Comparison of ENCODE assay signal across 1 cellular context in the genomic region with DNA sequence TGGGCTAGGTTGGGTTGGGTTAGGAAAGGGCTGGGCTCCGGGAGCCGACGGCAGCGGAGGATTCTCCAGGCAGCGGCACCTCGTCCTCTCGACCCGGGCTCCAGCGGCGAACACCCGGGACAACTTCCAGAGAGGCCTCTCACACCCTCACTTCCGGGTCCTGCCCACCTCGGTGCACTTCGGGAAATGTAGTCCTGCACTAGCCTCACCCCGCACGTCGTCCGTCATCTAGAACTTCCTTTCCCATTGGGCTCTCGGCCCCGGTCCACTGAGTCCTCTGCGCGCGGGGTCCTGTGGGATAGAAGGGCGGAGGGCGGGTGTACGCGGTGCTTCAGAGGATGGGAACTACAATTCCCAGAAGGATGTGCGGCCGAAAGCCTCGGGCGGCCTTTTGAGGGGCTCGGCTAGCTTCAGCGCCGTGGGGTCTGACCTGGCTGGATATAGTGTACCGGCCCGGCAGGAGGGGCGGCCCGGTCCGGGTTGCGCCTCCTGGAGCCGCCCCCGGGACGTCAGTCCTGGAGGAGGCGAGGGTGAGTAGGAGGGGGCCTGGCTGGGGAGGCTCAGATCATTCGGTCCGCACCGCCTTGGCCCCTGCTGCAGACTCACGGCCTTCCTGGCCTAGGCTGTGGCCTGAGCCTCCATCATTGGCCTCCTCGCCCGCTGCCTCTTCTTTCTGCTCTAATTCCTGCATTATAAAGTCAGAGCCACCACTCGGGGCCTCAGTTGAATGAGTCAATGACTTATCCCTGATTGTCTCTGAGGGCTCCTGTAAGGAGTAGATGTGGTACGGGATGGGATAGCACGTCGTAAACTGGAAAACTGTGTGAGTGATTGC.
TF ChIP-seq lines count a peak whose summit lies in the region.

TSS of gene ERP44 (minus strand) at position 114 of the 835 bp plus-strand sequence. CDS start 160 bp downstream, outside the sequence.
A gene with protein sequence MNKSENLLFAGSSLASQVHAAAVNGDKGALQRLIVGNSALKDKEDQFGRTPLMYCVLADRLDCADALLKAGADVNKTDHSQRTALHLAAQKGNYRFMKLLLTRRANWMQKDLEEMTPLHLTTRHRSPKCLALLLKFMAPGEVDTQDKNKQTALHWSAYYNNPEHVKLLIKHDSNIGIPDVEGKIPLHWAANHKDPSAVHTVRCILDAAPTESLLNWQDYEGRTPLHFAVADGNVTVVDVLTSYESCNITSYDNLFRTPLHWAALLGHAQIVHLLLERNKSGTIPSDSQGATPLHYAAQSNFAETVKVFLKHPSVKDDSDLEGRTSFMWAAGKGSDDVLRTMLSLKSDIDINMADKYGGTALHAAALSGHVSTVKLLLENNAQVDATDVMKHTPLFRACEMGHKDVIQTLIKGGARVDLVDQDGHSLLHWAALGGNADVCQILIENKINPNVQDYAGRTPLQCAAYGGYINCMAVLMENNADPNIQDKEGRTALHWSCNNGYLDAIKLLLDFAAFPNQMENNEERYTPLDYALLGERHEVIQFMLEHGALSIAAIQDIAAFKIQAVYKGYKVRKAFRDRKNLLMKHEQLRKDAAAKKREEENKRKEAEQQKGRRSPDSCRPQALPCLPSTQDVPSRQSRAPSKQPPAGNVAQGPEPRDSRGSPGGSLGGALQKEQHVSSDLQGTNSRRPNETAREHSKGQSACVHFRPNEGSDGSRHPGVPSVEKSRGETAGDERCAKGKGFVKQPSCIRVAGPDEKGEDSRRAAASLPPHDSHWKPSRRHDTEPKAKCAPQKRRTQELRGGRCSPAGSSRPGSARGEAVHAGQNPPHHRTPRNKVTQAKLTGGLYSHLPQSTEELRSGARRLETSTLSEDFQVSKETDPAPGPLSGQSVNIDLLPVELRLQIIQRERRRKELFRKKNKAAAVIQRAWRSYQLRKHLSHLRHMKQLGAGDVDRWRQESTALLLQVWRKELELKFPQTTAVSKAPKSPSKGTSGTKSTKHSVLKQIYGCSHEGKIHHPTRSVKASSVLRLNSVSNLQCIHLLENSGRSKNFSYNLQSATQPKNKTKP (plus strand): TSS at position 357 of the 835 bp plus-strand sequence. CDS start 5,279 bp downstream, outside the sequence.

TF ChIP-seq in HEK293, 187 proteins besides CTCF, POLR2A, EP300 and RAD21 (continued from another document):
- TF ChIP-seq, protein P1, sequence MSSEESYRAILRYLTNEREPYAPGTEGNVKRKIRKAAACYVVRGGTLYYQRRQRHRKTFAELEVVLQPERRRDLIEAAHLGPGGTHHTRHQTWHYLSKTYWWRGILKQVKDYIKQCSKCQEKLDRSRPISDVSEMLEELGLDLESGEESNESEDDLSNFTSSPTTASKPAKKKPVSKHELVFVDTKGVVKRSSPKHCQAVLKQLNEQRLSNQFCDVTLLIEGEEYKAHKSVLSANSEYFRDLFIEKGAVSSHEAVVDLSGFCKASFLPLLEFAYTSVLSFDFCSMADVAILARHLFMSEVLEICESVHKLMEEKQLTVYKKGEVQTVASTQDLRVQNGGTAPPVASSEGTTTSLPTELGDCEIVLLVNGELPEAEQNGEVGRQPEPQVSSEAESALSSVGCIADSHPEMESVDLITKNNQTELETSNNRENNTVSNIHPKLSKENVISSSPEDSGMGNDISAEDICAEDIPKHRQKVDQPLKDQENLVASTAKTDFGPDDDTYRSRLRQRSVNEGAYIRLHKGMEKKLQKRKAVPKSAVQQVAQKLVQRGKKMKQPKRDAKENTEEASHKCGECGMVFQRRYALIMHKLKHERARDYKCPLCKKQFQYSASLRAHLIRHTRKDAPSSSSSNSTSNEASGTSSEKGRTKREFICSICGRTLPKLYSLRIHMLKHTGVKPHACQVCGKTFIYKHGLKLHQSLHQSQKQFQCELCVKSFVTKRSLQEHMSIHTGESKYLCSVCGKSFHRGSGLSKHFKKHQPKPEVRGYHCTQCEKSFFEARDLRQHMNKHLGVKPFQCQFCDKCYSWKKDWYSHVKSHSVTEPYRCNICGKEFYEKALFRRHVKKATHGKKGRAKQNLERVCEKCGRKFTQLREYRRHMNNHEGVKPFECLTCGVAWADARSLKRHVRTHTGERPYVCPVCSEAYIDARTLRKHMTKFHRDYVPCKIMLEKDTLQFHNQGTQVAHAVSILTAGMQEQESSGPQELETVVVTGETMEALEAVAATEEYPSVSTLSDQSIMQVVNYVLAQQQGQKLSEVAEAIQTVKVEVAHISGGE (tag by site-specific recombination; conservative IDR thresholded peaks at IDR 0.05; ENCODE audit: low read depth): peak; percentile 97
- no peak for TF ChIP-seq ZNF510 (tag by site-specific recombination; IDR thresholded peaks at IDR 0.05; ENCODE audit: insufficient replicate concordance)
- no peak for TF ChIP-seq TSHZ1 (tag by site-specific recombination; IDR thresholded peaks at IDR 0.05; ENCODE audit: borderline replicate concordance)
- TF ChIP-seq, protein P2, sequence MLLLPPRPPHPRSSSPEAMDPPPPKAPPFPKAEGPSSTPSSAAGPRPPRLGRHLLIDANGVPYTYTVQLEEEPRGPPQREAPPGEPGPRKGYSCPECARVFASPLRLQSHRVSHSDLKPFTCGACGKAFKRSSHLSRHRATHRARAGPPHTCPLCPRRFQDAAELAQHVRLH (tag by site-specific recombination; IDR thresholded peaks at IDR 0.05): peak; percentile 84; the same call in 1 of the 2 replicates
- TF ChIP-seq YY1 (tag by site-specific recombination; IDR thresholded peaks at IDR 0.05): 0 out of 2 replicates have a peak, but pooled peaks have one; percentile 44
- no peak for TF ChIP-seq REPIN1 (tag by site-specific recombination; IDR thresholded peaks at IDR 0.05; ENCODE audit: low read depth)
- TF ChIP-seq INSM2 (tag by site-specific recombination; IDR thresholded peaks at IDR 0.05): no peak
- peak; percentile 71 for TF ChIP-seq KLF9 (tag by site-specific recombination; IDR thresholded peaks at IDR 0.05; ENCODE audit: low read depth)
- no peak for TF ChIP-seq SCRT2 (tag by site-specific recombination; IDR thresholded peaks at IDR 0.05)
- TF ChIP-seq SP3 (tag by site-specific recombination; IDR thresholded peaks at IDR 0.05): peak; percentile 98
- TF ChIP-seq OVOL3 (tag by site-specific recombination; IDR thresholded peaks at IDR 0.05): no peak
- no peak for TF ChIP-seq ZNF16 (tag by site-specific recombination; IDR thresholded peaks at IDR 0.05; ENCODE audit: low read depth)
- TF ChIP-seq KLF17 (tag by site-specific recombination; IDR thresholded peaks at IDR 0.05): no peak
- TF ChIP-seq, protein P3, sequence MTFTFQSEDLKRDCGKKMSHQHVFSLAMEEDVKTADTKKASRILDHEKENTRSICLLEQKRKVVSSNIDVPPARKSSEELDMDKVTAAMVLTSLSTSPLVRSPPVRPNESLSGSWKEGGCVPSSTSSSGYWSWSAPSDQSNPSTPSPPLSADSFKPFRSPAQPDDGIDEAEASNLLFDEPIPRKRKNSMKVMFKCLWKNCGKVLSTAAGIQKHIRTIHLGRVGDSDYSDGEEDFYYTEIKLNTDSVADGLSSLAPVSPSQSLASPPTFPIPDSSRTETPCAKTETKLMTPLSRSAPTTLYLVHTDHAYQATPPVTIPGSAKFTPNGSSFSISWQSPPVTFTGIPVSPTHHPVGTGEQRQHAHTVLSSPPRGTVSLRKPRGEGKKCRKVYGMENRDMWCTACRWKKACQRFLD (tag by site-specific recombination; IDR thresholded peaks at IDR 0.05): no peak
- 0 out of 2 replicates have a peak, but pooled peaks have one; percentile 4 for TF ChIP-seq ZNF24 (tag by site-specific recombination; IDR thresholded peaks at IDR 0.05)
- peak; percentile 52; the same call in 1 of the 2 replicates for TF ChIP-seq ZNF341 (tag by site-specific recombination; IDR thresholded peaks at IDR 0.05; ENCODE audit: low read depth)
- TF ChIP-seq MEIS1 (CRISPR knock-in tag; IDR thresholded peaks at IDR 0.05; ENCODE audit: borderline replicate concordance): no peak
- peak; percentile 93 for TF ChIP-seq ZSCAN16 (tag by site-specific recombination; IDR thresholded peaks at IDR 0.05)
- TF ChIP-seq, protein P4, sequence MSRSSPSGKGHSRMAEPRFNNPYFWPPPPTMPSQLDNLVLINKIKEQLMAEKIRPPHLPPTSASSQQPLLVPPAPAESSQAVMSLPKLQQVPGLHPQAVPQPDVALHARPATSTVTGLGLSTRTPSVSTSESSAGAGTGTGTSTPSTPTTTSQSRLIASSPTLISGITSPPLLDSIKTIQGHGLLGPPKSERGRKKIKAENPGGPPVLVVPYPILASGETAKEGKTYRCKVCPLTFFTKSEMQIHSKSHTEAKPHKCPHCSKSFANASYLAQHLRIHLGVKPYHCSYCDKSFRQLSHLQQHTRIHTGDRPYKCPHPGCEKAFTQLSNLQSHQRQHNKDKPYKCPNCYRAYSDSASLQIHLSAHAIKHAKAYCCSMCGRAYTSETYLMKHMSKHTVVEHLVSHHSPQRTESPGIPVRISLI (tag by site-specific recombination; IDR thresholded peaks at IDR 0.05): no peak
- TF ChIP-seq ZNF768 (tag by site-specific recombination; IDR thresholded peaks at IDR 0.05): no peak
- no peak for TF ChIP-seq ZNF596 (tag by site-specific recombination; IDR thresholded peaks at IDR 0.05)
